ENCODE assay signal across 8 cellular contexts in genomic region chr17:79839363-79840203, GRCh38. TPM values are rescaled to one million over a fixed set of nuclear protein-coding genes. Genes with fewer than 3 reads are reported as not detected.
A peak's percentile ranks its signal among the peaks of the same experiment; 100 is the strongest.
DNase-seq lines count a peak whose midpoint lies in the region; ATAC-seq, FAIRE-seq and TF ChIP-seq lines count a peak whose summit lies in the region.

CBX4 (minus strand) TSS chr17:79839440; CDS start chr17:79839251, 189 bp downstream.

- peak within 1 kb of the TSS; percentile 84 for H3K4me3 ChIP-seq in GM12864 (ENCODE audit: low read depth, low read length)

- TF ChIP-seq CTCF in GM12864 (IDR thresholded peaks at IDR 0.05; ENCODE audit: low read depth, low read length, missing control alignments): peak; percentile 72

- ATAC-seq in HG02759 (IDR thresholded peaks at IDR 0.05; ENCODE audit: unreplicated experiment) (peak; percentile 75), left ventricle myocardium superior (peak; percentile 82)

- H3K9me3 Mint-ChIP-seq in T-helper 1 cell treated with Interleukin-12 subunit alpha and Interleukin-12 subunit beta and Interleukin-4 antibody, amounts not matched to agents 30 μg/mL and 1 μg/mL, for 36 hours: no peaks in the 10 kb centered on the region

- peak; percentile 30 for FAIRE-seq in urothelium cell line (lab: Jason Lieb, UNC)

- peaks cover 30% of the 10 kb centered on the region for H3K27me3 Mint-ChIP-seq in T-helper 1 cell treated with Interleukin-12 subunit alpha and Interleukin-12 subunit beta and Interleukin-4 antibody, amounts not matched to agents 30 μg/mL and 1 μg/mL, for 36 hours (ENCODE audit: low read depth)

- H3K27ac Mint-ChIP-seq in T-helper 1 cell treated with Interleukin-12 subunit alpha and Interleukin-12 subunit beta and Interleukin-4 antibody, amounts not matched to agents 30 μg/mL and 1 μg/mL, for 36 hours: peak within 1 kb of the TSS; percentile 95

- intact Hi-C loops in left ventricle myocardium superior (cut with micrococcal nuclease): no loop called here

- DNase-seq in GM12864 (ENCODE audit: low read depth) (peak; percentile 56), NCI-H146 treated with DMSO at 0.1 percent for 48 hours (lab: John Stamatoyannopoulos, UW; ENCODE audit: unreplicated experiment) (peak; percentile 80), amniotic stem cell (lab: John Stamatoyannopoulos, UW) (peak; percentile 81), left ventricle myocardium superior (peak; percentile 98), pulmonary artery endothelial cell (ENCODE audit: low read depth, low spot score) (peak; percentile 60), urothelium cell line (ENCODE audit: low spot score) (peak; percentile 99)

- H3K4me3 Mint-ChIP-seq in T-helper 1 cell treated with Interleukin-12 subunit alpha and Interleukin-12 subunit beta and Interleukin-4 antibody, amounts not matched to agents 30 μg/mL and 1 μg/mL, for 36 hours: peak within 1 kb of the TSS; percentile 92

- peaks cover 24% of the 10 kb centered on the region for H3K4me1 Mint-ChIP-seq in T-helper 1 cell treated with Interleukin-12 subunit alpha and Interleukin-12 subunit beta and Interleukin-4 antibody, amounts not matched to agents 30 μg/mL and 1 μg/mL, for 36 hours (ENCODE audit: low read depth)

- peaks cover 7% of the 10 kb centered on the region for H3K36me3 Mint-ChIP-seq in T-helper 1 cell treated with Interleukin-12 subunit alpha and Interleukin-12 subunit beta and Interleukin-4 antibody, amounts not matched to agents 30 μg/mL and 1 μg/mL, for 36 hours (ENCODE audit: low read depth)

RNA-seq across cellular contexts. Expression of gene CBX4, which starts in this region (rescaled TPM):
- total RNA-seq in left ventricle myocardium superior: 27.4 TPM
- 7.6 and 8.4 TPM in 2 replicates for total RNA-seq in pulmonary artery endothelial cell

Comparison
In these comparisons a context has a peak if more than half of its experiments do, and no peak if none do; other contexts are left out.
1. Peak in every context shown above with its lines: DNase-seq, ATAC-seq and H3K4me3 ChIP-seq.